Comparison of ENCODE assay signal across 1 cellular context in the genomic region with DNA sequence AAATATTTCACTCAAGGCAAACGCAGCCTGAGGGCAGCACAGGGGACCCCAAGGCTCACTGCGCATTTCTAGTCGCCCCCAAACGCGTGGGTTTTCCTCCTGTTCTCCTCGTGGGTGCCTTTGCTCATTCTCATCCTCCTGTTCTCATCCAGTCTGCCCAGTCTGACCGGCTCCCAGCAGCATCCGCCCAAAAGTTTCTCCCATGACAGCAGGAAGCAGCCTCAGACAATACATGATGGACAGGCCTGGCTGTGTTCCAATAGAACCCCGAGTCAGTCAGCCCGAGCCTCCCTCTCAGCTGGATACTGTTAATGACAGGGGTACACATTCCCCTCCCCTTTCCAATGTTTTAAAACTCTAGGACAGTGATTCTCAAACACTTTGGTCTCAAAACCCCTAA.
TF ChIP-seq lines count a peak whose summit lies in the region.

No MANE protein-coding gene starts in this region.

TF ChIP-seq in endothelial cell of umbilical vein, 7 proteins besides CTCF, POLR2A, EP300 and RAD21:
- TF ChIP-seq, protein P1, sequence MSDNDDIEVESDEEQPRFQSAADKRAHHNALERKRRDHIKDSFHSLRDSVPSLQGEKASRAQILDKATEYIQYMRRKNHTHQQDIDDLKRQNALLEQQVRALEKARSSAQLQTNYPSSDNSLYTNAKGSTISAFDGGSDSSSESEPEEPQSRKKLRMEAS (IDR thresholded peaks at IDR 0.05; ENCODE audit: insufficient read depth, insufficient read length) = no peak
- TF ChIP-seq JUN (IDR thresholded peaks at IDR 0.05; ENCODE audit: borderline replicate concordance, insufficient read depth, insufficient read length, low read depth) (no peak), MYC (IDR thresholded peaks at IDR 0.05; ENCODE audit: low read depth, low read length) (no peak), FOS (IDR thresholded peaks at IDR 0.05; ENCODE audit: borderline replicate concordance, insufficient read depth, low read length) (no peak), EZH2 (IDR thresholded peaks at IDR 0.05; ENCODE audit: borderline replicate concordance, low read depth, low read length, severe bottlenecking) (no peak), GATA2 (IDR thresholded peaks at IDR 0.05; ENCODE audit: insufficient read depth, insufficient read length, low read depth, low read length) (no peak), POLR2AphosphoS5 (IDR thresholded peaks at IDR 0.05; ENCODE audit: insufficient read depth, low read depth, low read length) (no peak)
